ENCODE assay signal across 24 cellular contexts in the genomic region with DNA sequence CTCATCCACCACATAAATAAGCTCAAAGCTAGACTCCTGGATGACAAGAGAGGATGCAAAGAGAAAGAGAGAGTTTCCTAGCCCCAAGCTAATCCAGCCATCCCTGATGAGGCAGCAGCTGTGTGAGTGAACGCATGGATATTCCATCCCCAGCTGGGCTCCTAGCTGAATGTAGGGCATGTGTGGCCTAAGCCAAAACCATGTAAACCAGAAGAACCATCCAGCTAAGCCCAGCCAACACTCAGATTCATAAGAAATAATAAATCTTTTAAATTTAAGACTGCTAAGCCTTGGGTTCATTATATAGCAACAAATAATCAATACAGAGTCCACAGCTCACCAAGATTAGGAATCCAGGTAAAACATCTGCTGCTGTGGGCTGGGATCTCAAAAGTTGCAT.
DNase-seq lines count a peak whose midpoint lies in the region; ATAC-seq and TF ChIP-seq lines count a peak whose summit lies in the region.
"Had no signal": no experiment of that assay in that cellular context is flagged by ENCODE, and none has a peak within 500 bp of the region (broad histone marks: within the 10 kb centered on the region; RNA-seq: fewer than 3 reads in every experiment).

No MANE protein-coding gene starts in this region.

- peaks cover 26% of the 10 kb centered on the region for H3K27me3 Mint-ChIP-seq in GM23338 (ENCODE audit: insufficient read depth, low read depth, poor library complexity)
- peaks cover 56% of the 10 kb centered on the region for H3K27me3 Mint-ChIP-seq in activated T-cell treated with anti-CD3 and anti-CD28 coated beads, Interleukin-2, amount 50 U/mL, for 4 hours (ENCODE audit: low read depth)

- H3K4me2 ChIP-seq in GM23338 (no peak overlapping the region), osteoblast (ENCODE audit: insufficient read depth, low read length) (no peak overlapping the region), trophoblast cell (ENCODE audit: low read length) (no peak overlapping the region)
- H3K4me2 ChIP-seq: BLaER1 had no signal

- no peak overlapping the region for H3K23ac ChIP-seq in trophoblast cell (ENCODE audit: low read length)

- no peak overlapping the region for H3K14ac ChIP-seq in trophoblast cell (ENCODE audit: low read length)

- H3K79me2 ChIP-seq in GM23338 (replicated peaks; ENCODE audit: insufficient read depth) (no peaks in the 10 kb centered on the region), osteoblast (ENCODE audit: insufficient read depth, low read length) (no peaks in the 10 kb centered on the region), trophoblast cell (ENCODE audit: control insufficient read depth, insufficient read depth, low read length, poor library complexity) (no peaks in the 10 kb centered on the region)

- H3K27ac Mint-ChIP-seq in GM23338 = no peak overlapping the region
- H3K27ac Mint-ChIP-seq: CD4-positive, alpha-beta memory T cell; CD4-positive, CD25-positive, alpha-beta regulatory T cell; CD8-positive, alpha-beta memory T cell had no signal

- H3K4me3 ChIP-seq in GM23338 (no peak overlapping the region), osteoblast (ENCODE audit: insufficient read depth, low read length) (no peak overlapping the region), trophoblast cell (ENCODE audit: low read depth, low read length) (no peak overlapping the region)
- H3K4me3 ChIP-seq: BLaER1, GM12878 had no signal

- H2AK5ac ChIP-seq in trophoblast cell (ENCODE audit: low read length) = no peak overlapping the region

- no peak overlapping the region for H4K12ac ChIP-seq in trophoblast cell (ENCODE audit: low read depth, low read length)

- no peak for ATAC-seq in GM23338
- no peak for ATAC-seq in activated T-cell treated with anti-CD3 and anti-CD28 coated beads, Interleukin-2, amount 50 U/mL, for 4 hours
- ATAC-seq: GM12878 had no signal

- H2AFZ ChIP-seq in GM23338 (no peak overlapping the region; the same call in 1 of the 2 replicates), osteoblast (ENCODE audit: low read length) (no peak overlapping the region), trophoblast cell (ENCODE audit: insufficient read depth, low read length, poor library complexity) (no peak overlapping the region)

- H3K4me1 ChIP-seq in GM23338 (ENCODE audit: insufficient read depth) (no peaks in the 10 kb centered on the region; the same call in 1 of the 2 replicates), osteoblast (ENCODE audit: insufficient read depth, low read length) (no peaks in the 10 kb centered on the region), trophoblast cell (ENCODE audit: control insufficient read depth in 1 of 2, insufficient read depth in 2 of 2, low read length in 2 of 2) (peaks cover 4% of the 10 kb centered on the region in 2 experiments)
- H3K4me1 ChIP-seq: BE2C, BLaER1 had no signal

- H3K9me3 ChIP-seq in osteoblast (ENCODE audit: low read depth, low read length) = peaks cover 3% of the 10 kb centered on the region
- peaks cover 8% of the 10 kb centered on the region for H3K9me3 ChIP-seq in trophoblast cell (ENCODE audit: insufficient read depth, low read depth, low read length)
- H3K9me3 ChIP-seq: BE2C had no signal

- H4K20me1 ChIP-seq in GM23338 (replicated peaks; ENCODE audit: insufficient read depth) (no peaks in the 10 kb centered on the region), osteoblast (ENCODE audit: insufficient read depth, low read length) (no peaks in the 10 kb centered on the region)
- H4K20me1 ChIP-seq: BLaER1 had no signal

- H4K91ac ChIP-seq in trophoblast cell (ENCODE audit: low read depth, low read length) = no peak overlapping the region

- DNase-seq in GM23338 (ENCODE audit: low spot score) = no peak
- DNase-seq in HuH-7.5 (ENCODE audit: low spot score) = peak; percentile 10
- peak; percentile 13 for DNase-seq in osteoblast (ENCODE audit: insufficient read length, low spot score, missing footprints)
- DNase-seq in activated T-cell treated with anti-CD3 and anti-CD28 coated beads, Interleukin-2, amount 50 U/mL, for 4 hours = no peak
- no peak for DNase-seq in medulla oblongata (ENCODE audit: extremely low spot score)
- no peak for DNase-seq in trophoblast cell
- DNase-seq: 8988T; ACHN; BE2C; C1 segment of cervical spinal cord; CD4-positive, alpha-beta memory T cell; CD4-positive, CD25-positive, alpha-beta regulatory T cell; CD8-positive, alpha-beta memory T cell; COR-L47; DMS 273 treated with DMSO at 0.1 percent for 48 hours; DMS153; DMS53; DMS79; DND-41; EL; GDM1 had no signal

- H3K4ac ChIP-seq in trophoblast cell (ENCODE audit: low read depth, low read length) = no peak overlapping the region

- no peaks in the 10 kb centered on the region; the same call in 2 of the 3 replicates for H3K36me3 Mint-ChIP-seq in GM23338 (ENCODE audit: low read depth)
- no peaks in the 10 kb centered on the region for H3K36me3 Mint-ChIP-seq in activated T-cell treated with anti-CD3 and anti-CD28 coated beads, Interleukin-2, amount 50 U/mL, for 4 hours (ENCODE audit: insufficient read depth)
- H3K36me3 Mint-ChIP-seq: CD14-positive monocyte; CD4-positive, alpha-beta memory T cell; CD4-positive, CD25-positive, alpha-beta regulatory T cell; CD8-positive, alpha-beta memory T cell had no signal

- no peak overlapping the region for H2BK12ac ChIP-seq in trophoblast cell (ENCODE audit: low read length)

- no peaks in the 10 kb centered on the region for H3K79me1 ChIP-seq in trophoblast cell (ENCODE audit: low read length)

- no peaks in the 10 kb centered on the region for H3K9me2 ChIP-seq in GM23338 (ENCODE audit: insufficient read depth)

- no CpG with 5 or more reads among the region's 1 CpG for WGBS in trophoblast cell (ENCODE audit: extremely low coverage, insufficient coverage, insufficient read length)

- no peak overlapping the region for H2BK5ac ChIP-seq in trophoblast cell (ENCODE audit: low read depth, low read length, poor library complexity)

- H3K4me3 Mint-ChIP-seq in GM23338 = no peak overlapping the region
- H3K4me3 Mint-ChIP-seq in activated T-cell treated with anti-CD3 and anti-CD28 coated beads, Interleukin-2, amount 50 U/mL, for 4 hours = no peak overlapping the region
- H3K4me3 Mint-ChIP-seq: CD4-positive, CD25-positive, alpha-beta regulatory T cell; CD8-positive, alpha-beta memory T cell had no signal

- H3K27me3 ChIP-seq in GM23338 (ENCODE audit: insufficient read depth) = peaks cover 37% of the 10 kb centered on the region
- H3K27me3 ChIP-seq in osteoblast (ENCODE audit: insufficient read depth, low read length) = peaks cover 28% of the 10 kb centered on the region
- H3K27me3 ChIP-seq in trophoblast cell (ENCODE audit: insufficient read depth, low read length) = peaks cover 15% of the 10 kb centered on the region

- H3K18ac ChIP-seq in trophoblast cell (ENCODE audit: low read length) = no peak overlapping the region

- 0 out of 2 replicates have a peak, but pooled peaks cover 2% of the 10 kb centered on the region for H3F3A ChIP-seq in GM23338 (replicated peaks; ENCODE audit: low read depth)

- no peaks in the 10 kb centered on the region for H3K9me3 Mint-ChIP-seq in GM23338
- H3K9me3 Mint-ChIP-seq in activated T-cell treated with anti-CD3 and anti-CD28 coated beads, Interleukin-2, amount 50 U/mL, for 4 hours = no peaks in the 10 kb centered on the region
- H3K9me3 Mint-ChIP-seq: CD8-positive, alpha-beta memory T cell had no signal

- no peak overlapping the region for H4K8ac ChIP-seq in trophoblast cell (ENCODE audit: low read depth, low read length)

- 0 out of 3 replicates have a peak, but pooled peaks cover 7% of the 10 kb centered on the region for H3K4me1 Mint-ChIP-seq in GM23338
- no peaks in the 10 kb centered on the region for H3K4me1 Mint-ChIP-seq in activated T-cell treated with anti-CD3 and anti-CD28 coated beads, Interleukin-2, amount 50 U/mL, for 4 hours (ENCODE audit: low read depth)
- H3K4me1 Mint-ChIP-seq: CD14-positive monocyte had no signal

- no peak overlapping the region for H3K9ac ChIP-seq in trophoblast cell (ENCODE audit: low read length)
- H3K9ac ChIP-seq: BLaER1 had no signal

- no peak for TF ChIP-seq CTCF in GM23338 (conservative IDR thresholded peaks at IDR 0.05; ENCODE audit: low read depth in 2 of 2)
- TF ChIP-seq CTCF in osteoblast (IDR thresholded peaks at IDR 0.05; ENCODE audit: extremely low read depth, low read depth, low read length) = no peak

- H3K36me3 ChIP-seq in GM23338 (ENCODE audit: insufficient read depth) = no peaks in the 10 kb centered on the region
- H3K36me3 ChIP-seq in osteoblast (ENCODE audit: insufficient read depth, low read length) = no peaks in the 10 kb centered on the region
- no peaks in the 10 kb centered on the region for H3K36me3 ChIP-seq in trophoblast cell (ENCODE audit: control insufficient read depth in 1 of 2, insufficient read depth in 2 of 2, low read length in 2 of 2)
- H3K36me3 ChIP-seq: BE2C, BLaER1 had no signal

- H3K27ac ChIP-seq in GM23338 (ENCODE audit: low read depth) (no peak overlapping the region), osteoblast (ENCODE audit: low read depth, low read length) (no peak overlapping the region), trophoblast cell (ENCODE audit: low read depth, low read length) (no peak overlapping the region)
- H3K27ac ChIP-seq: BLaER1 had no signal

- H2BK120ac ChIP-seq in trophoblast cell (ENCODE audit: insufficient read depth, low read length, poor library complexity) = no peak overlapping the region

TF ChIP-seq in GM23338, 12 proteins besides CTCF, POLR2A, EP300 and RAD21 (continues in another document):
- no peak for TF ChIP-seq POLR2AphosphoS5 (IDR thresholded peaks at IDR 0.05; ENCODE audit: low read depth)

Comparison
In these comparisons a context has a peak if more than half of its experiments do, and no peak if none do; other contexts are left out.
1. DNase-seq: peak in HuH-7.5 (single experiment) and osteoblast (single experiment); none in GM23338 (single experiment), activated T-cell treated with anti-CD3 and anti-CD28 coated beads, Interleukin-2, amount 50 U/mL, for 4 hours (single experiment), medulla oblongata (single experiment) and trophoblast cell (0 of 2).